ENCODE assay signal across 9 cellular contexts in the genomic region with DNA sequence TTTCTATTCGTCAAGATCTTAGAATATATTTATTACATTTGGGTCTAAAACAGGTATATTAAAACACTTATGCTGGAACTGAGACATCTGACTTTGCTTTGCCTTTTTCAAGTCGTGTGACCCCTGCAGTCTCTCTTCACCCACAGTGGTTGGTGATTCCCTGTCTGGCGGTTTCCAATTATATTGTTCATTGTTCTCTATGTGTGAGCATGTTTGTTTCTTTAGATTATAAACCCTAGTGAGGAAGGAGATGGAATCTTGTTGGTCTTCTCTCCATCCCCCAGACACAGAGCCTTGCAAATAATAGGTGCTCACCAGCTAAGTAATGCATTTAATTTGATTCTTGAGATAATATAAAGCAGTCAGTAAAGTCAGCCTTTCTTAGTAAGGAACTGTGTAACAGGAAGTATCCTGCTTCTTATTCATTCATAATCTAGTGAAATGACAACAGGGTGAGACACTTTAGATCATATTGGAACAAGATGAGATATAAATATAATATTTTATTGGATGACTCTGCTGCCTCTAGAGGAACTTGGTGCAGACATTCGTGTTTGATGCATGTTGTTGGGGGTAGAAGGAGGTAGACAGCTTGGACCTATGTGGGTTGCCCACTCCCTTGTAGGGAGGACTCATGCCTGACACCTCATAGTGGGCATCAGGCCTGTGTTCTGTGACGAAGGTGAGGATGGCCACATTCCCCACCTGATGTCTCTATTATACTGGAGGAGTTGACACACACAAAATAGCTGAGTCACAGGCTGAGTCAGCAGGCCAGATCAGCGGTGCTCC.
DNase-seq lines count a peak whose midpoint lies in the region; ATAC-seq and TF ChIP-seq lines count a peak whose summit lies in the region.
"Had no signal": no experiment of that assay in that cellular context is flagged by ENCODE, and none has a peak within 500 bp of the region (broad histone marks: within the 10 kb centered on the region; RNA-seq: fewer than 3 reads in every experiment).

No MANE protein-coding gene starts in this region.

- peak; percentile 18 for DNase-seq in activated naive CD8-positive, alpha-beta T cell treated with anti-CD3 and anti-CD28 coated beads, Interleukin-2, amount 50 U/mL, for 24 hours
- DNase-seq in activated naive CD8-positive, alpha-beta T cell treated with anti-CD3 and anti-CD28 coated beads for 36 hours = no peak
- DNase-seq in RWPE2 (ENCODE audit: low spot score) = peak; percentile 86
- peak; percentile 80 for DNase-seq in fibroblast of the aortic adventitia (ENCODE audit: low read depth)
- peak; percentile 12 to 31 for DNase-seq in stimulated activated CD4-positive, alpha-beta T cell treated with anti-CD3 and anti-CD28 coated beads, Interleukin-4, amount 100 ng/mL, for 48 hours (ENCODE audit: low read depth in 2 of 2)
- DNase-seq in NCI-H510A treated with DMSO at 0.1 percent for 48 hours (lab: John Stamatoyannopoulos, UW) = no peak
- DNase-seq: cerebellar nuclear complex had no signal

- H3K27ac ChIP-seq in RWPE2 (ENCODE audit: poor library complexity, severe bottlenecking) = peak overlapping the region; percentile 49

- no peaks in the 10 kb centered on the region for H3K9me3 ChIP-seq in RWPE2 (ENCODE audit: severe bottlenecking)

- no peaks in the 10 kb centered on the region for H3K36me3 Mint-ChIP-seq in activated naive CD8-positive, alpha-beta T cell treated with anti-CD3 and anti-CD28 coated beads, Interleukin-2, amount 50 U/mL, for 24 hours (ENCODE audit: low read depth)
- H3K36me3 Mint-ChIP-seq in activated naive CD8-positive, alpha-beta T cell treated with anti-CD3 and anti-CD28 coated beads for 36 hours = no peaks in the 10 kb centered on the region

- H3K9me3 Mint-ChIP-seq in activated naive CD8-positive, alpha-beta T cell treated with anti-CD3 and anti-CD28 coated beads, Interleukin-2, amount 50 U/mL, for 24 hours = no peaks in the 10 kb centered on the region
- no peaks in the 10 kb centered on the region for H3K9me3 Mint-ChIP-seq in activated naive CD8-positive, alpha-beta T cell treated with anti-CD3 and anti-CD28 coated beads for 36 hours

- peak; percentile 68 for ATAC-seq in activated naive CD8-positive, alpha-beta T cell treated with anti-CD3 and anti-CD28 coated beads, Interleukin-2, amount 50 U/mL, for 24 hours
- ATAC-seq in RWPE2 (ENCODE audit: low read depth) (peak; percentile 87), HG03139 (IDR thresholded peaks at IDR 0.05; ENCODE audit: unreplicated experiment) (no peak), HG02610 (IDR thresholded peaks at IDR 0.05; ENCODE audit: unreplicated experiment) (no peak)

- no peak overlapping the region for H3K4me3 ChIP-seq in RWPE2 (ENCODE audit: severe bottlenecking)
- no peak overlapping the region for H3K4me3 ChIP-seq in fibroblast of the aortic adventitia (ENCODE audit: low read depth, low read length)

- H3K27me3 Mint-ChIP-seq in activated naive CD8-positive, alpha-beta T cell treated with anti-CD3 and anti-CD28 coated beads, Interleukin-2, amount 50 U/mL, for 24 hours = peaks cover 30% of the 10 kb centered on the region
- peaks cover 31% of the 10 kb centered on the region for H3K27me3 Mint-ChIP-seq in activated naive CD8-positive, alpha-beta T cell treated with anti-CD3 and anti-CD28 coated beads for 36 hours

- H3K4me3 Mint-ChIP-seq in activated naive CD8-positive, alpha-beta T cell treated with anti-CD3 and anti-CD28 coated beads, Interleukin-2, amount 50 U/mL, for 24 hours = no peak overlapping the region
- no peak overlapping the region for H3K4me3 Mint-ChIP-seq in activated naive CD8-positive, alpha-beta T cell treated with anti-CD3 and anti-CD28 coated beads for 36 hours

- peak; percentile 48 for TF ChIP-seq CTCF in RWPE2 (IDR thresholded peaks at IDR 0.05; ENCODE audit: poor library complexity, severe bottlenecking)
- TF ChIP-seq CTCF in fibroblast of the aortic adventitia (IDR thresholded peaks at IDR 0.05; ENCODE audit: insufficient read depth, low read length) = peak; percentile 30

- H3K27ac Mint-ChIP-seq in activated naive CD8-positive, alpha-beta T cell treated with anti-CD3 and anti-CD28 coated beads, Interleukin-2, amount 50 U/mL, for 24 hours = no peak overlapping the region
- H3K27ac Mint-ChIP-seq in activated naive CD8-positive, alpha-beta T cell treated with anti-CD3 and anti-CD28 coated beads for 36 hours = no peak overlapping the region

- peaks cover 2% of the 10 kb centered on the region for H3K4me1 Mint-ChIP-seq in activated naive CD8-positive, alpha-beta T cell treated with anti-CD3 and anti-CD28 coated beads, Interleukin-2, amount 50 U/mL, for 24 hours
- peaks cover 2% of the 10 kb centered on the region for H3K4me1 Mint-ChIP-seq in activated naive CD8-positive, alpha-beta T cell treated with anti-CD3 and anti-CD28 coated beads for 36 hours

- peaks cover 16% of the 10 kb centered on the region for H3K4me1 ChIP-seq in RWPE2 (ENCODE audit: insufficient read depth, poor library complexity, severe bottlenecking)

- no peaks in the 10 kb centered on the region for H3K27me3 ChIP-seq in RWPE2 (ENCODE audit: insufficient read depth, poor library complexity, severe bottlenecking)

- no peaks in the 10 kb centered on the region for H3K36me3 ChIP-seq in RWPE2 (ENCODE audit: low read depth)

Comparison
In these comparisons a context has a peak if more than half of its experiments do, and no peak if none do; other contexts are left out.
1. DNase-seq: peak in activated naive CD8-positive, alpha-beta T cell treated with anti-CD3 and anti-CD28 coated beads, Interleukin-2, amount 50 U/mL, for 24 hours (single experiment), RWPE2 (single experiment), fibroblast of the aortic adventitia (single experiment) and stimulated activated CD4-positive, alpha-beta T cell treated with anti-CD3 and anti-CD28 coated beads, Interleukin-4, amount 100 ng/mL, for 48 hours (2 of 2); none in activated naive CD8-positive, alpha-beta T cell treated with anti-CD3 and anti-CD28 coated beads for 36 hours (single experiment) and NCI-H510A treated with DMSO at 0.1 percent for 48 hours (single experiment).
2. ATAC-seq: peak in activated naive CD8-positive, alpha-beta T cell treated with anti-CD3 and anti-CD28 coated beads, Interleukin-2, amount 50 U/mL, for 24 hours (single experiment) and RWPE2 (single experiment); none in HG03139 (single experiment) and HG02610 (single experiment).